ENCODE assay signal across 8 cellular contexts in genomic region chr4:6562931-6563901, GRCh38. TPM values are rescaled to one million over a fixed set of nuclear protein-coding genes. Genes with fewer than 3 reads are reported as not detected.
DNase-seq lines count a peak whose midpoint lies in the region; ATAC-seq, FAIRE-seq and TF ChIP-seq lines count a peak whose summit lies in the region.

No MANE protein-coding gene starts in this region.

- peak overlapping the region; percentile 56 for H2AFZ ChIP-seq in parathyroid adenoma

- FAIRE-seq in frontal cortex (lab: Jason Lieb, UNC): no peak

- no peaks in the 10 kb centered on the region for H3K9me3 ChIP-seq in Panc1 (ENCODE audit: control insufficient read depth, insufficient read depth, low read depth, low read length)
- H3K9me3 ChIP-seq in parathyroid adenoma (ENCODE audit: control insufficient read depth, low read length): no peaks in the 10 kb centered on the region

- H3K27me3 Mint-ChIP-seq in activated T-helper 2 cell treated with anti-CD3 and anti-CD28 coated beads, Interferon-gamma antibody, Interleukin-2, Interleukin-4, amounts not matched to agents 10 μg/mL and 5 μg/mL and 100 μg/mL, durations not matched to agents 14 hours and 24 hours and 36 hours (ENCODE audit: low read depth): peaks cover 44% of the 10 kb centered on the region

- DNase-seq in DMS53 (lab: John Stamatoyannopoulos, UW) (peak; percentile 76), Panc1 (ENCODE audit: low read depth, low spot score) (no peak), frontal cortex (ENCODE audit: low spot score in 2 of 2) (peak; percentile 60 to 68), UCSD-AML1 (lab: John Stamatoyannopoulos, UW; ENCODE audit: unreplicated experiment) (no peak)
- DNase-seq in activated T-helper 2 cell treated with anti-CD3 and anti-CD28 coated beads, Interferon-gamma antibody, Interleukin-2, Interleukin-4, amounts not matched to agents 10 μg/mL and 5 μg/mL and 100 μg/mL, durations not matched to agents 14 hours and 24 hours and 36 hours (ENCODE audit: low spot score): no peak

- H3K79me2 ChIP-seq in parathyroid adenoma: no peaks in the 10 kb centered on the region

- H3K27ac Mint-ChIP-seq in activated T-helper 2 cell treated with anti-CD3 and anti-CD28 coated beads, Interferon-gamma antibody, Interleukin-2, Interleukin-4, amounts not matched to agents 10 μg/mL and 5 μg/mL and 100 μg/mL, durations not matched to agents 14 hours and 24 hours and 36 hours: no peak overlapping the region

- no peak overlapping the region for H3K27ac ChIP-seq in Panc1 (ENCODE audit: low read length)
- no peak overlapping the region for H3K27ac ChIP-seq in parathyroid adenoma

- peaks cover 3% of the 10 kb centered on the region for H3K4me1 Mint-ChIP-seq in activated T-helper 2 cell treated with anti-CD3 and anti-CD28 coated beads, Interferon-gamma antibody, Interleukin-2, Interleukin-4, amounts not matched to agents 10 μg/mL and 5 μg/mL and 100 μg/mL, durations not matched to agents 14 hours and 24 hours and 36 hours (ENCODE audit: low read depth)

- no peaks in the 10 kb centered on the region for H3K36me3 Mint-ChIP-seq in activated T-helper 2 cell treated with anti-CD3 and anti-CD28 coated beads, Interferon-gamma antibody, Interleukin-2, Interleukin-4, amounts not matched to agents 10 μg/mL and 5 μg/mL and 100 μg/mL, durations not matched to agents 14 hours and 24 hours and 36 hours (ENCODE audit: low read depth)

- no peaks in the 10 kb centered on the region for H3K36me3 ChIP-seq in Panc1 (ENCODE audit: control insufficient read depth, insufficient read depth, low read length)
- no peaks in the 10 kb centered on the region for H3K36me3 ChIP-seq in parathyroid adenoma (ENCODE audit: control insufficient read depth, insufficient read depth, low read length)

- in situ Hi-C loops in Panc1 (cut with HindIII; ENCODE audit: low pct_unique_long_range_greater_than_20kb, low sequenced_read_pairs): no loop called here

- POLR2A ChIA-PET in Panc1 (lab: Charles Lee): interaction anchor here (0.6 kb wide), 1 partner anchor 423 kb away, joined by 5 read pairs; no protein-coding TSS in a partner anchor

- ATAC-seq in Panc1 (peak; percentile 65), HG03159 (IDR thresholded peaks at IDR 0.05; ENCODE audit: unreplicated experiment) (no peak), HG03097 (IDR thresholded peaks at IDR 0.05; ENCODE audit: low FRiP score, unreplicated experiment) (no peak)

- peak overlapping the region; percentile 68 for H3K4me2 ChIP-seq in parathyroid adenoma (ENCODE audit: low read length)

- intact Hi-C loops in Panc1 (cut with micrococcal nuclease; ENCODE audit: unreplicated experiment): no loop called here
- intact Hi-C loops in activated T-helper 2 cell treated with anti-CD3 and anti-CD28 coated beads, Interferon-gamma antibody, Interleukin-2, Interleukin-4, amounts not matched to agents 10 μg/mL and 5 μg/mL and 100 μg/mL, durations not matched to agents 14 hours and 24 hours and 36 hours (cut with micrococcal nuclease): no loop called here

- no peak for TF ChIP-seq CTCF in Panc1 (IDR thresholded peaks at IDR 0.05)
- TF ChIP-seq CTCF in parathyroid adenoma (IDR thresholded peaks at IDR 0.05): no peak

- H3K4me1 ChIP-seq in Panc1 (ENCODE audit: control insufficient read depth, insufficient read depth, low read length) (no peaks in the 10 kb centered on the region; the same call in 1 of the 2 replicates), parathyroid adenoma (no peaks in the 10 kb centered on the region)

- no peak overlapping the region for H3K9ac ChIP-seq in parathyroid adenoma

- CTCF ChIA-PET in Panc1 (lab: Charles Lee): no interaction called here

- H3K27me3 ChIP-seq in Panc1 (ENCODE audit: control insufficient read depth, insufficient read depth, low read length) (no peaks in the 10 kb centered on the region), parathyroid adenoma (ENCODE audit: control insufficient read depth, insufficient read depth, low read length) (peaks cover 9% of the 10 kb centered on the region)

- H3K9me3 Mint-ChIP-seq in activated T-helper 2 cell treated with anti-CD3 and anti-CD28 coated beads, Interferon-gamma antibody, Interleukin-2, Interleukin-4, amounts not matched to agents 10 μg/mL and 5 μg/mL and 100 μg/mL, durations not matched to agents 14 hours and 24 hours and 36 hours: no peaks in the 10 kb centered on the region

- no peak overlapping the region for H3K4me3 Mint-ChIP-seq in activated T-helper 2 cell treated with anti-CD3 and anti-CD28 coated beads, Interferon-gamma antibody, Interleukin-2, Interleukin-4, amounts not matched to agents 10 μg/mL and 5 μg/mL and 100 μg/mL, durations not matched to agents 14 hours and 24 hours and 36 hours (ENCODE audit: low read depth)

- BruUV-seq in Panc1 (replicated peaks; lab: Mats Ljungman, UMichigan): no TSS peak

- peak overlapping the region; percentile 40 to 43 for H3K4me3 ChIP-seq in Panc1 (ENCODE audit: low read depth in 2 of 2, low read length in 2 of 2)
- H3K4me3 ChIP-seq in parathyroid adenoma (ENCODE audit: low read depth, low read length): peak overlapping the region; percentile 27

RNA-seq across cellular contexts. Expression of gene MAN2B2, which starts 11.8 kb away (rescaled TPM):
- total RNA-seq in Panc1 (2021; ENCODE audit: unreplicated experiment): 34.4 TPM
- 34.6 TPM for polyA plus RNA-seq in Panc1 (2012; ENCODE audit: insufficient read length)
- 7.3 TPM for total RNA-seq in frontal cortex
- total RNA-seq in activated T-helper 2 cell treated with anti-CD3 and anti-CD28 coated beads, Interferon-gamma antibody, Interleukin-2, Interleukin-4, amounts not matched to agents 10 μg/mL and 5 μg/mL and 100 μg/mL, durations not matched to agents 14 hours and 24 hours and 36 hours: 14.9 and 16.3 TPM in 2 replicates

Comparison
In these comparisons a context has a peak if more than half of its experiments do, and no peak if none do; other contexts are left out.
1. DNase-seq: peak in DMS53 (single experiment) and frontal cortex (2 of 2); none in Panc1 (single experiment), activated T-helper 2 cell treated with anti-CD3 and anti-CD28 coated beads, Interferon-gamma antibody, Interleukin-2, Interleukin-4, amounts not matched to agents 10 μg/mL and 5 μg/mL and 100 μg/mL, durations not matched to agents 14 hours and 24 hours and 36 hours (single experiment) and UCSD-AML1 (single experiment).